ENCODE assay signal across 1 cellular context in the genomic region with DNA sequence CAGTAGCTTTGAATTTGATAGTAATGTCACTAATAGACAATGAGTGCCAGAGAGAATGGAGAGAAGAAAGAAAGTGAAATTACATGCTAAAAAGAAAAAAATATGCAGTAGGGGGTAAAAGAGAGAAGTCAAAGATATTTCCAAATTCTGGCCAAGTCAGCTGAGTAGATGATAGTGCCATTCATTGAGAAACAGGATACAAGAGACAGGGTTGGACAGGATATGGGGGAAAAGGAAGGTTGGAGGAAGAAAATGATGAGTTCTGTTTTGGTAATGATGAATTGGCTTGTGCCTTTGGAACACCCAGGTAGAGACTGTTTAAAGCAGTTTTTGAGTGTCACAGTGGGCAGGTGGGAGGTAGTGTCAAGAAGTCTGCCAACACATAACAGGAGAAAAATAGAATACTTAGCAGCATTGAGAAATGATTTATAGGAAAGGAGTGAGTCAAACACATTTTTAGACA.
TF ChIP-seq lines count a peak whose summit lies in the region.

No MANE protein-coding gene starts in this region.

TF ChIP-seq in SK-N-SH, 30 proteins besides CTCF, POLR2A, EP300 and RAD21 (continued from another document):
- TF ChIP-seq, protein P1, sequence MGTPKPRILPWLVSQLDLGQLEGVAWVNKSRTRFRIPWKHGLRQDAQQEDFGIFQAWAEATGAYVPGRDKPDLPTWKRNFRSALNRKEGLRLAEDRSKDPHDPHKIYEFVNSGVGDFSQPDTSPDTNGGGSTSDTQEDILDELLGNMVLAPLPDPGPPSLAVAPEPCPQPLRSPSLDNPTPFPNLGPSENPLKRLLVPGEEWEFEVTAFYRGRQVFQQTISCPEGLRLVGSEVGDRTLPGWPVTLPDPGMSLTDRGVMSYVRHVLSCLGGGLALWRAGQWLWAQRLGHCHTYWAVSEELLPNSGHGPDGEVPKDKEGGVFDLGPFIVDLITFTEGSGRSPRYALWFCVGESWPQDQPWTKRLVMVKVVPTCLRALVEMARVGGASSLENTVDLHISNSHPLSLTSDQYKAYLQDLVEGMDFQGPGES (IDR thresholded peaks at IDR 0.05; ENCODE audit: low read depth, low read length) = no peak
- TF ChIP-seq MXI1 (IDR thresholded peaks at IDR 0.05; ENCODE audit: low read depth, low read length) (no peak), FOXM1 (IDR thresholded peaks at IDR 0.05; ENCODE audit: low read depth) (no peak)
